Comparison of ENCODE assay signal across 14 cellular contexts in the genomic region with DNA sequence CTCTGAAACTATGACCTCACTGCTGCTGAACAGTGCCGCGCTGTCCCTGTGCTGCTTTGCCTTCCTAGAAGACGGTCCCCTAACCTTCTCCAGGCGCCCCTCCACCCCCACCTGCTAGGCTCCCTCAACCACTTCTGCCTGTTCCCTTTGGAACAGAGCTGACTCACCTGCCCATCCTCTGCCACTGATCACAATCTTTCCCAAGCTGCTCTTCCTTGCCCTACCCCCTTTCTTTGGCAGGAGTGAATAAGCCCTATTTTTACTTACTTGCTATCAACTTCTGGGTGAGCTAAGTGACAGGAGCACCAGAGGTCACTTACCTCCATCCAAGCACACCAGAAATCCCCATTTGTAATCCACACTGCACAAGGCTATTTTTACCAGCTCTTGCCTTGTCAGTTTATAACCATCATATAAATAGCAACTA.
A peak's percentile ranks its signal among the peaks of the same experiment; 100 is the strongest.
DNase-seq lines count a peak whose midpoint lies in the region; ATAC-seq, FAIRE-seq and TF ChIP-seq lines count a peak whose summit lies in the region.
"Had no signal": no experiment of that assay in that cellular context is flagged by ENCODE, and none has a peak within 500 bp of the region (broad histone marks: within the 10 kb centered on the region; RNA-seq: fewer than 3 reads in every experiment).

No MANE protein-coding gene starts in this region.

- no peak for FAIRE-seq in H54 (lab: Jason Lieb, UNC)

- H3K4me3 Mint-ChIP-seq in stimulated activated naive CD8-positive, alpha-beta T cell treated with anti-CD3 and anti-CD28 coated beads, Interleukin-15, Interleukin-2, amounts not matched to agents 100 ng/mL and 50 ng/mL, for 24 hours: no peak overlapping the region
- H3K4me3 Mint-ChIP-seq: effector memory CD8-positive, alpha-beta T cell had no signal

- no peak overlapping the region for H3K27ac ChIP-seq in muscle layer of colon (ENCODE audit: low read depth, low read length)

- H3K4me1 Mint-ChIP-seq in stimulated activated naive CD8-positive, alpha-beta T cell treated with anti-CD3 and anti-CD28 coated beads, Interleukin-15, Interleukin-2, amounts not matched to agents 100 ng/mL and 50 ng/mL, for 24 hours (ENCODE audit: low read depth): no peaks in the 10 kb centered on the region

- H3K27me3 Mint-ChIP-seq in stimulated activated naive CD8-positive, alpha-beta T cell treated with anti-CD3 and anti-CD28 coated beads, Interleukin-15, Interleukin-2, amounts not matched to agents 100 ng/mL and 50 ng/mL, for 24 hours: no peaks in the 10 kb centered on the region
- H3K27me3 Mint-ChIP-seq: effector memory CD8-positive, alpha-beta T cell had no signal

- H3K36me3 Mint-ChIP-seq in stimulated activated naive CD8-positive, alpha-beta T cell treated with anti-CD3 and anti-CD28 coated beads, Interleukin-15, Interleukin-2, amounts not matched to agents 100 ng/mL and 50 ng/mL, for 24 hours (ENCODE audit: low read depth): peaks cover 60% of the 10 kb centered on the region

- TF ChIP-seq POLR2A in H54 (IDR thresholded peaks at IDR 0.05; ENCODE audit: low read depth, low read length) (no peak), erythroblast (IDR thresholded peaks at IDR 0.05; ENCODE audit: low read length) (no peak)

- H3K4me3 ChIP-seq in fibroblast of villous mesenchyme (ENCODE audit: low read depth, low read length) (no peak overlapping the region), muscle layer of colon (ENCODE audit: low read depth in 1 of 2, low read length in 2 of 2) (no peak overlapping the region)

- peak overlapping the region; percentile 7 for H3K9ac ChIP-seq in muscle layer of colon (ENCODE audit: low read length)

- no peak for DNase-seq in stimulated activated naive CD8-positive, alpha-beta T cell treated with anti-CD3 and anti-CD28 coated beads, Interleukin-15, Interleukin-2, amounts not matched to agents 100 U/mL and 50 U/mL, for 24 hours
- DNase-seq in fibroblast of villous mesenchyme (ENCODE audit: low read depth) (peak; percentile 19), H54 (ENCODE audit: insufficient read length, low spot score) (no peak), OCI-M1 (lab: John Stamatoyannopoulos, UW) (no peak), erythroblast (lab: John Stamatoyannopoulos, UW) (no peak), GOT3 (lab: John Stamatoyannopoulos, UW) (no peak)
- DNase-seq: activated CD8-positive, alpha-beta memory T cell treated with anti-CD3 and anti-CD28 coated beads, Interleukin-2, amount 50 U/mL, for 48 hours; effector memory CD8-positive, alpha-beta T cell; H7; midbrain; NCI-H1436 treated with DMSO at 0.1 percent for 48 hours; NCI-H774 had no signal

- no peaks in the 10 kb centered on the region for H3K9me3 ChIP-seq in muscle layer of colon (ENCODE audit: low read length)

- no peak for TF ChIP-seq CTCF in fibroblast of villous mesenchyme (IDR thresholded peaks at IDR 0.05; ENCODE audit: insufficient read depth, low read depth, low read length)

- H3K9me3 Mint-ChIP-seq in stimulated activated naive CD8-positive, alpha-beta T cell treated with anti-CD3 and anti-CD28 coated beads, Interleukin-15, Interleukin-2, amounts not matched to agents 100 ng/mL and 50 ng/mL, for 24 hours: no peaks in the 10 kb centered on the region
- H3K9me3 Mint-ChIP-seq: effector memory CD8-positive, alpha-beta T cell had no signal

- H3K36me3 ChIP-seq in muscle layer of colon (ENCODE audit: insufficient read depth, low read length): peaks cover 64% of the 10 kb centered on the region

- ATAC-seq in stimulated activated naive CD8-positive, alpha-beta T cell treated with anti-CD3 and anti-CD28 coated beads, Interleukin-15, Interleukin-2, amounts not matched to agents 100 U/mL and 50 U/mL, for 24 hours: no peak
- ATAC-seq: effector memory CD8-positive, alpha-beta T cell had no signal

- H3K4me1 ChIP-seq in muscle layer of colon (ENCODE audit: insufficient read depth, low read length): peaks cover 19% of the 10 kb centered on the region

- H3K27ac Mint-ChIP-seq in stimulated activated naive CD8-positive, alpha-beta T cell treated with anti-CD3 and anti-CD28 coated beads, Interleukin-15, Interleukin-2, amounts not matched to agents 100 ng/mL and 50 ng/mL, for 24 hours: peak overlapping the region; percentile 50
- H3K27ac Mint-ChIP-seq: effector memory CD8-positive, alpha-beta T cell had no signal

- no peaks in the 10 kb centered on the region for H3K27me3 ChIP-seq in muscle layer of colon (ENCODE audit: control insufficient read depth in 1 of 2, insufficient read depth in 2 of 2, low read length in 2 of 2)
